Comparison of ENCODE assay signal across 18 cellular contexts in the genomic region with DNA sequence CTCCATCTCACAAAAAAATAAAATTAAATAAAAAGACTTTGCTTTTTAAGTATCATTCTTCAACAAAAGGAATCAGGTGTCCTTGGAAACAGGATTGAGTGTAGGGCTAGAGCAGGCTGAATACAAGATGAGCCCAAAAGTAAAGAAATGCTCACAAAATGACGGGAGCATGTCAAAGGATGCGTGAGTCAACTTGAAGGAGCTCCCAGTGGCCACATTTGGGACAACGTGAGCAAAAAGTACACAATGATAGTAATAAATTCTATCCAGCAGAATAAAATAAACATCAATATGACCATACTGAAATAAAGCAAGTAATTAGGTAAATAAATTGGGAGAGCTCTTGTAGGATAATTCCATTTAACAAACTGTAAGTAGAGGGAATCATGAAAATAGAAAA.
"Had no signal": no experiment of that assay in that cellular context is flagged by ENCODE, and none has a peak within 500 bp of the region (broad histone marks: within the 10 kb centered on the region; RNA-seq: fewer than 3 reads in every experiment).

No MANE protein-coding gene starts in this region.

- H3K36me3 ChIP-seq: adrenal gland had no signal

- DNase-seq: activated CD4-positive, alpha-beta T cell treated with anti-CD3 and anti-CD28 coated beads, Interleukin-2, amount 10 ng/mL, durations not matched to agents 7 days and 5 days; activated gamma-delta T cell treated with Interleukin-2 at 50 U/mL for 16 hours; effector memory CD8-positive, alpha-beta T cell; foreskin fibroblast; naive thymus-derived CD8-positive, alpha-beta T cell; stimulated activated CD4-positive, alpha-beta T cell treated with anti-CD3 and anti-CD28 coated beads, Interleukin-4, amount 100 ng/mL, for 1 hour; stimulated activated naive CD8-positive, alpha-beta T cell treated with anti-CD3 and anti-CD28 coated beads, Interleukin-15, amount 100 ng/mL, for 72 hours; T1000; testis had no signal

- H3K4me3 ChIP-seq: adrenal gland, smooth muscle cell, testis had no signal

- H3K36me3 Mint-ChIP-seq: activated naive CD4-positive, alpha-beta T cell treated with anti-CD3 and anti-CD28 coated beads, Interleukin-2, amount 50 U/mL, for 72 hours had no signal

- H3K27me3 ChIP-seq: adrenal gland, testis had no signal

- H3K27ac Mint-ChIP-seq: activated CD4-positive, alpha-beta T cell treated with anti-CD3 and anti-CD28 coated beads, Interleukin-2, amount 10 ng/mL, durations not matched to agents 7 days and 5 days; activated naive CD4-positive, alpha-beta T cell treated with anti-CD3 and anti-CD28 coated beads, Interleukin-2, amount 50 U/mL, for 72 hours; activated T-helper 1 cell treated with anti-CD3 and anti-CD28 coated beads, Interleukin-12 subunit alpha, Interleukin-12 subunit beta, Interleukin-2, Interleukin-4 antibody, amounts not matched to agents 30 ng/mL and 10 ng/mL and 1 ng/mL, durations not matched to agents 14 hours and 24 hours and 36 hours; dendritic cell treated with granulocyte-macrophage colony-stimulating factor and Interleukin-4, amounts not matched to agents 40 ng/mL and 50 ng/mL, for 4 days; effector memory CD8-positive, alpha-beta T cell; naive thymus-derived CD8-positive, alpha-beta T cell; stimulated activated naive CD8-positive, alpha-beta T cell treated with anti-CD3 and anti-CD28 coated beads, Interleukin-15, amount 100 ng/mL, for 72 hours; type B pancreatic cell had no signal

- H3K4me3 Mint-ChIP-seq: activated CD4-positive, alpha-beta T cell treated with anti-CD3 and anti-CD28 coated beads, Interleukin-2, amount 10 ng/mL, durations not matched to agents 7 days and 5 days; activated T-helper 1 cell treated with anti-CD3 and anti-CD28 coated beads, Interleukin-12 subunit alpha, Interleukin-12 subunit beta, Interleukin-2, Interleukin-4 antibody, amounts not matched to agents 30 ng/mL and 10 ng/mL and 1 ng/mL, durations not matched to agents 14 hours and 24 hours and 36 hours; dendritic cell treated with granulocyte-macrophage colony-stimulating factor and Interleukin-4, amounts not matched to agents 40 ng/mL and 50 ng/mL, for 4 days; effector memory CD8-positive, alpha-beta T cell; naive thymus-derived CD8-positive, alpha-beta T cell; stimulated activated naive CD8-positive, alpha-beta T cell treated with anti-CD3 and anti-CD28 coated beads, Interleukin-15, amount 100 ng/mL, for 72 hours; type B pancreatic cell had no signal

- H3K27ac ChIP-seq: testis had no signal

- ATAC-seq: activated CD4-positive, CD25-positive, alpha-beta regulatory T cell treated with anti-CD3 and anti-CD28 coated beads, Interleukin-2, amount 50 U/mL, for 24 hours; activated naive CD4-positive, alpha-beta T cell treated with anti-CD3 and anti-CD28 coated beads, Interleukin-2, amount 50 U/mL, for 72 hours; effector memory CD8-positive, alpha-beta T cell; left cardiac atrium; naive thymus-derived CD8-positive, alpha-beta T cell; sciatic nerve; stimulated activated naive CD8-positive, alpha-beta T cell treated with anti-CD3 and anti-CD28 coated beads, Interleukin-15, amount 100 ng/mL, for 72 hours had no signal

- H3K9me3 ChIP-seq: adrenal gland, testis had no signal

- H3K27me3 Mint-ChIP-seq: dendritic cell treated with granulocyte-macrophage colony-stimulating factor and Interleukin-4, amounts not matched to agents 40 ng/mL and 50 ng/mL, for 4 days; effector memory CD8-positive, alpha-beta T cell; naive thymus-derived CD8-positive, alpha-beta T cell; stimulated activated naive CD8-positive, alpha-beta T cell treated with anti-CD3 and anti-CD28 coated beads, Interleukin-15, amount 100 ng/mL, for 72 hours; type B pancreatic cell had no signal
